Comparison of ENCODE assay signal across 18 cellular contexts in the genomic region with DNA sequence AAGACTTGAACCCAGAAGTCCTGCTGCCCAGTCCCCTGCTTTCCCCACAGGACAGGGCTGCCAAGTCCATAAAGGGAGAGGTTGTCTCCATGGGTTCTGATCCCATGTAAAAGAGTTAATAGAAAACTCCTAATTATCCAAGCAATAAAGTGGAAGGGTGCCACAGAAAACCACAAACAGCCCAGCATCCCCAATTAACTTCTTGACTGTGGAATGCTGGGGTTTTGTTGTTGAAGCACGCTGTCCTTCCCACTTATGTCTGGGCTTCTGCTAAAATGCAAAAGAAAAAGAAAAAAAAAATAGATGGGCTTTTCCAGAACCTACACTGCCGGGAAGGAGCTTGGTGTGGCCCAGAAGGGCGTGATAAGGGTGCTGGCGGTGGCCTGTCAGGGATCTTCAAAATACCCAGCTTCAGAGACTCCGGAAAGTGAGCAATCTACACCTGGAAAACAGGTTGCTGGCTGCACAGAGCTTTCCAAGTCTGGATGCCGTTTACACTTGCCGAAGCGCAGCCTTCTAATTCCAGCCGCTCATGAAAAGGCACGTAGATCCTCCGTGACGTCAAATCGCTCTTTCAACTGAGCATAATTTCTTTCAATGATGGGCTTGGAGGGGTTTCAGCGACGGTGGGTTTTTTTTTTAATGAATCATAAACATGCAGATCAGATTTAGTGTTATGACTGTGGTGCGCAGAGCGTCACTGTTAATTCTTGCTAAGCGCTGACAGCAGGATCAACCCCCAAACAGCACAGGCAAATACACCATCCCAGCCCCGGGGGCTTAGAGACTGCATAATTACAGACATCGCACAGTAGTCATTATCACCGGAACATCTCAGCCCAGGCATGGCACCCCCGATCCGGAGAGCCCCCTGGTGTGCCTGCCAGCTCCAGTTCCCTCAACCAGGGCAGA.
DNase-seq lines count a peak whose midpoint lies in the region; ATAC-seq and FAIRE-seq lines count a peak whose summit lies in the region.
"Had no signal": no experiment of that assay in that cellular context is flagged by ENCODE, and none has a peak within 500 bp of the region (broad histone marks: within the 10 kb centered on the region; RNA-seq: fewer than 3 reads in every experiment).

No MANE protein-coding gene starts in this region.

- H3K27me3 ChIP-seq in small intestine (ENCODE audit: control insufficient read depth in 2 of 2, insufficient read depth in 2 of 2, low read length in 2 of 2) = no peaks in the 10 kb centered on the region
- H3K27me3 ChIP-seq: gastroesophageal sphincter, transverse colon had no signal

- WGBS in small intestine, 3 donors = 14 to 62% (median 52%) methylated on average over 23 of the region's 23 CpGs

- no peak overlapping the region for H3K27ac ChIP-seq in small intestine (ENCODE audit: low read depth in 1 of 2, low read length in 1 of 2)
- H3K27ac ChIP-seq: gastroesophageal sphincter, spleen, transverse colon had no signal

- no peaks in the 10 kb centered on the region for H3K4me1 ChIP-seq in small intestine (ENCODE audit: control insufficient read depth in 2 of 2, insufficient read depth in 1 of 2, low read depth in 1 of 2, low read length in 1 of 2)

- no peaks in the 10 kb centered on the region for H3K9me3 ChIP-seq in small intestine (ENCODE audit: control insufficient read depth, low read depth)
- H3K9me3 ChIP-seq: gastroesophageal sphincter, spleen, transverse colon had no signal

- no peak overlapping the region for H3K4me3 ChIP-seq in small intestine (ENCODE audit: low read depth in 1 of 2, low read length in 2 of 2)
- H3K4me3 ChIP-seq: gastroesophageal sphincter, spleen, transverse colon had no signal

- DNase-seq in NCI-H2107 (lab: John Stamatoyannopoulos, UW) (peak; percentile 8), NCI-H2107 treated with DMSO at 0.1 percent for 48 hours (lab: John Stamatoyannopoulos, UW; ENCODE audit: unreplicated experiment) (no peak), NCI-H345 treated with DMSO at 0.1 percent for 48 hours (lab: John Stamatoyannopoulos, UW; ENCODE audit: unreplicated experiment) (peak; percentile 36), fibroblast of peridontal ligament (ENCODE audit: extremely low read depth) (peak; percentile 46), small intestine (peak; percentile 12)
- DNase-seq: activated CD4-positive, alpha-beta T cell treated with anti-CD3 and anti-CD28 coated beads for 1 hour; activated T-cell treated with anti-CD3 and anti-CD28 coated beads, Interleukin-2, amount 50 U/mL, for 72 hours; dermis blood vessel endothelial cell; naive B cell; NCI-H1048; OCI-M1; T-cell; transverse colon had no signal

- no peak for FAIRE-seq in small intestine (lab: Jason Lieb, UNC)

- ATAC-seq in HG02970 (IDR thresholded peaks at IDR 0.05; ENCODE audit: low FRiP score, unreplicated experiment) (no peak), GM18511 (IDR thresholded peaks at IDR 0.05; ENCODE audit: unreplicated experiment) (no peak), HG02938 (IDR thresholded peaks at IDR 0.05; ENCODE audit: unreplicated experiment) (no peak)
- ATAC-seq: gastroesophageal sphincter had no signal

- no peaks in the 10 kb centered on the region for H3K36me3 ChIP-seq in small intestine (ENCODE audit: control insufficient read depth in 2 of 2, insufficient read depth in 2 of 2, low read length in 2 of 2)
- H3K36me3 ChIP-seq: gastroesophageal sphincter, spleen, transverse colon had no signal
